In genomic region chr11:27237641-27238040, GRCh38 we compare ENCODE assay signal across 18 cellular contexts.
DNase-seq lines count a peak whose midpoint lies in the region; ATAC-seq and TF ChIP-seq lines count a peak whose summit lies in the region.
"Had no signal": no experiment of that assay in that cellular context is flagged by ENCODE, and none has a peak within 500 bp of the region (broad histone marks: within the 10 kb centered on the region; RNA-seq: fewer than 3 reads in every experiment).

No MANE protein-coding gene starts in this region.

- peak overlapping the region; percentile 18 for H2AK5ac ChIP-seq in mesenchymal stem cell (ENCODE audit: low read length, severe bottlenecking)

- TF ChIP-seq CTCF in HEK293 (tag by site-specific recombination; IDR thresholded peaks at IDR 0.05): no peak

- H2BK15ac ChIP-seq in mesenchymal stem cell (ENCODE audit: low read depth, poor library complexity, severe bottlenecking): no peak overlapping the region

- H4K91ac ChIP-seq in mesenchymal stem cell (ENCODE audit: low read length): no peak overlapping the region

- H3K4me3 ChIP-seq in HEK293 (ENCODE audit: low read depth, low read length): no peak overlapping the region
- no peak overlapping the region for H3K4me3 ChIP-seq in mesenchymal stem cell (ENCODE audit: insufficient read depth in 1 of 2, low read depth in 1 of 2, low read length in 2 of 2)
- H3K4me3 ChIP-seq in rectal smooth muscle tissue (ENCODE audit: low read length): no peak overlapping the region
- H3K4me3 ChIP-seq: GM12878, GM23248, MG63 had no signal

- POLR2A ChIA-PET in HEK293 (lab: Yijun Ruan, JAX): no interaction called here

- H2AFZ ChIP-seq in mesenchymal stem cell (ENCODE audit: low read depth, low read length): no peak overlapping the region
- H2AFZ ChIP-seq: GM23248 had no signal

- no peak overlapping the region for H3K27ac ChIP-seq in HEK293 (ENCODE audit: extremely low read depth, low read depth, low read length)
- H3K27ac ChIP-seq in mesenchymal stem cell (ENCODE audit: low read length, poor library complexity, severe bottlenecking): no peak overlapping the region
- peak overlapping the region; percentile 29 for H3K27ac ChIP-seq in rectal smooth muscle tissue (ENCODE audit: low read depth, low read length)
- H3K27ac ChIP-seq: KMS-11 had no signal

- H3K23ac ChIP-seq in mesenchymal stem cell (ENCODE audit: low read length in 2 of 2): no peak overlapping the region

- H3K18ac ChIP-seq in mesenchymal stem cell (ENCODE audit: low read depth in 1 of 2, low read length in 2 of 2): no peak overlapping the region

- no peak overlapping the region for H3K14ac ChIP-seq in mesenchymal stem cell (ENCODE audit: low read length in 2 of 2)

- H4K8ac ChIP-seq in mesenchymal stem cell (ENCODE audit: low read length): no peak overlapping the region

- DNase-seq in NCI-H69 (lab: John Stamatoyannopoulos, UW) (peak; percentile 74), mesenchymal stem cell (no peak), A172 (ENCODE audit: low spot score) (no peak)
- DNase-seq: DMS79 treated with DMSO at 0.1 percent for 48 hours; GM23248; MG63; NCI-H187; NCI-H226; NCI-H526; NK-92 treated with Interleukin-12 subunit alpha and Interleukin-12 subunit beta, amount 100 ng/mL, for 24 hours; RPMI8226 had no signal

- H3K4ac ChIP-seq in mesenchymal stem cell (ENCODE audit: low read depth in 1 of 2, low read length in 2 of 2): no peak overlapping the region

- no peaks in the 10 kb centered on the region for H3K36me3 ChIP-seq in HEK293 (ENCODE audit: control insufficient read depth in 2 of 2, insufficient read depth in 1 of 2, low read length in 2 of 2)
- H3K36me3 ChIP-seq in mesenchymal stem cell (ENCODE audit: control insufficient read depth in 1 of 2, insufficient read depth in 2 of 2, low read depth in 1 of 2, low read length in 2 of 2): no peaks in the 10 kb centered on the region
- H3K36me3 ChIP-seq in rectal smooth muscle tissue (ENCODE audit: control insufficient read depth, insufficient read depth, low read length): no peaks in the 10 kb centered on the region
- H3K36me3 ChIP-seq: MG63 had no signal

- CTCF ChIA-PET in HEK293 (lab: Yijun Ruan, JAX): no interaction called here

- no peaks in the 10 kb centered on the region for H3K9me3 ChIP-seq in HEK293 (ENCODE audit: control insufficient read depth, insufficient read depth, low read depth, low read length)
- no peaks in the 10 kb centered on the region for H3K9me3 ChIP-seq in mesenchymal stem cell (ENCODE audit: control insufficient read depth, low read length)
- H3K9me3 ChIP-seq: MG63 had no signal

- H2BK5ac ChIP-seq in mesenchymal stem cell (ENCODE audit: low read depth, low read length, poor library complexity, severe bottlenecking): no peak overlapping the region

- H3K9ac ChIP-seq in mesenchymal stem cell (ENCODE audit: low read length) (no peak overlapping the region), rectal smooth muscle tissue (ENCODE audit: low read length) (no peak overlapping the region)
- H3K9ac ChIP-seq: GM23248, KMS-11 had no signal

- H3K27me3 ChIP-seq in mesenchymal stem cell (ENCODE audit: control insufficient read depth in 1 of 2, insufficient read depth in 1 of 2, low read length in 2 of 2) (no peaks in the 10 kb centered on the region), rectal smooth muscle tissue (ENCODE audit: control insufficient read depth, insufficient read depth, low read length) (no peaks in the 10 kb centered on the region)
- H3K27me3 ChIP-seq: MG63 had no signal

- H3K79me1 ChIP-seq in mesenchymal stem cell (replicated peaks; ENCODE audit: low read length, poor library complexity, severe bottlenecking): no peaks in the 10 kb centered on the region

- no peak overlapping the region for H2BK12ac ChIP-seq in mesenchymal stem cell (ENCODE audit: low read length in 2 of 2)

- no peak overlapping the region for H2BK120ac ChIP-seq in mesenchymal stem cell (ENCODE audit: low read depth, low read length)

- H3K4me2 ChIP-seq in mesenchymal stem cell (ENCODE audit: low read length, poor library complexity, severe bottlenecking): no peak overlapping the region
- H3K4me2 ChIP-seq: KMS-11 had no signal

- no peak for ATAC-seq in HG02973 (IDR thresholded peaks at IDR 0.05; ENCODE audit: unreplicated experiment)
- no peak for ATAC-seq in HG03520 (IDR thresholded peaks at IDR 0.05; ENCODE audit: unreplicated experiment)
- ATAC-seq: GM12878, HCT116 had no signal

- H3K4me1 ChIP-seq in HEK293 (ENCODE audit: control insufficient read depth, insufficient read depth, low read length) (peaks cover 21% of the 10 kb centered on the region), mesenchymal stem cell (ENCODE audit: control insufficient read depth, insufficient read depth, low read depth, low read length) (peaks cover 7% of the 10 kb centered on the region), rectal smooth muscle tissue (ENCODE audit: control insufficient read depth, insufficient read depth, low read length) (peaks cover 29% of the 10 kb centered on the region)

TF ChIP-seq in HEK293, 187 proteins besides CTCF, POLR2A, EP300 and RAD21:
- TF ChIP-seq SCRT2 (tag by site-specific recombination; IDR thresholded peaks at IDR 0.05) (no peak), FEZF1 (tag by site-specific recombination; IDR thresholded peaks at IDR 0.05) (0 out of 2 replicates have a peak, but pooled peaks have one; percentile 24), ZNF10 (tag by site-specific recombination; IDR thresholded peaks at IDR 0.05) (peak; percentile 49; the same call in 1 of the 2 replicates), ZNF600 (tag by site-specific recombination; IDR thresholded peaks at IDR 0.05) (no peak), ZNF843 (tag by site-specific recombination; IDR thresholded peaks at IDR 0.05) (no peak), ZNF341 (tag by site-specific recombination; IDR thresholded peaks at IDR 0.05; ENCODE audit: low read depth) (peak; percentile 64; the same call in 1 of the 2 replicates), KLF16 (tag by site-specific recombination; IDR thresholded peaks at IDR 0.05) (no peak), PRDM6 (tag by site-specific recombination; IDR thresholded peaks at IDR 0.05) (peak; percentile 59), ZNF133 (tag by site-specific recombination; IDR thresholded peaks at IDR 0.05) (no peak), ATF2 (tag by site-specific recombination; IDR thresholded peaks at IDR 0.05; ENCODE audit: low read depth) (no peak), ZNF404 (tag by site-specific recombination; IDR thresholded peaks at IDR 0.05) (no peak), ZNF677 (tag by site-specific recombination; IDR thresholded peaks at IDR 0.05) (no peak), ZBTB21 (tag by site-specific recombination; IDR thresholded peaks at IDR 0.05) (no peak), ZNF664 (tag by site-specific recombination; IDR thresholded peaks at IDR 0.05) (no peak)
TF ChIP-seq in HEK293: peak in this region for 4.
